Comparison of ENCODE assay signal across 9 cellular contexts in the genomic region with DNA sequence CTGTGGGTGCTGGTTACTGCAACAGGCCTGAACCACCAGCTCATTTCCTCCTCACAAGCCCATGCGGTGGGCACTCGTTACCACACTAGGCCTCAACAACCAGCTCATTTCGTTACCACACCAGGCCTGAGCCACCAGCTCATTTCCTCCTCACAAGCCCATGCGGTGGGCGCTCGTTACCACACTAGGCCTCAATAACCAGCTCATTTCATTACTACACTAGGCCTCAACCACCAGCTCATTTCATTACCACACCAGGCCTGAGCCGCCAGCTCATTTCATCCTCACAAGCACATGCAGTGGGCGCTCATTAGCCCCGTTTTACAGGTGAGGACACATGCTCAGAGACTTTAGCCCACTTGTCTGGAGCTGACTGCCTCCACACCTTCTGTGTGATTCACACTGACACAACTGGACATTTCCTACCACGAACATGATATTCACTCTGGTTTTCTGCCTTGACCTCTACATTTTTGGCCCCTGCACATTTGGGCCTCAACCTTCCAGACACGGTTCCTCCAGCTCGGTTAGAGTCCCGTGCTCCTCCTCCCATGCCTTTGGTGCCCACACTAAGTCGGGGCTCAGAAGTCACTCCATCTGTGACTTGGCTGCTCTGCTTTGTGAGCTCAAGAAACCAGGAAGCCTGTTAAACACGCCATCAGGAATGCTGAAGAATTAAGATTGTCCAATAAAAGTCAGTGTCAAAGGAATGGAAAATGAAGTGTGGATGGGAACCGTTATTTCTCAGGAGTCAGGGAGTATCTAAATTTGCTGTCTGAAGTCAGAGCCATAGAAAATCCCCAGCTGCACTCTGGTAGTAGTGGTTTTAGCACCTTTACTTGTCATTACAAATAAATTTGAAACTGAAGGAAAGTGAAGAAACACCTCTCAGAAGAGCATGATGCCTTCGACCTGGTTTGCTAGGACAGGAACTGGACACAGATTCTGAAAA. TPM values are rescaled to one million over a fixed set of nuclear protein-coding genes. Genes with fewer than 3 reads are reported as not detected.
DNase-seq lines count a peak whose midpoint lies in the region; ATAC-seq and TF ChIP-seq lines count a peak whose summit lies in the region.
"Had no signal": no experiment of that assay in that cellular context is flagged by ENCODE, and none has a peak within 500 bp of the region (broad histone marks: within the 10 kb centered on the region; RNA-seq: fewer than 3 reads in every experiment).

No MANE protein-coding gene starts in this region.

- DNase-seq in GM19238 (ENCODE audit: insufficient read length, low spot score) (peak; percentile 42), myocyte (ENCODE audit: low read depth) (peak; percentile 64), vagina (ENCODE audit: extremely low spot score in 2 of 2) (no peak), NCI-H1930 (lab: John Stamatoyannopoulos, UW) (no peak), cerebellum (ENCODE audit: low spot score) (no peak), testis (no peak)
- DNase-seq in activated CD4-positive, alpha-beta T cell treated with anti-CD3 and anti-CD28 coated beads, Interleukin-2, amount 50 U/mL, for 1 hour: peak; percentile 11

- TF ChIP-seq CTCF in vagina (IDR thresholded peaks at IDR 0.05): no peak
- TF ChIP-seq CTCF in testis (IDR thresholded peaks at IDR 0.05): no peak

- H3K27me3 ChIP-seq in vagina (no peaks in the 10 kb centered on the region), testis (no peaks in the 10 kb centered on the region)
- H3K27me3 ChIP-seq: heart right ventricle had no signal

- H3K36me3 ChIP-seq in vagina (no peaks in the 10 kb centered on the region), testis (ENCODE audit: low read depth, missing control alignments) (no peaks in the 10 kb centered on the region)
- H3K36me3 ChIP-seq: heart right ventricle had no signal

- H3K4me3 ChIP-seq in vagina (no peak overlapping the region), testis (no peak overlapping the region)
- H3K4me3 ChIP-seq: heart right ventricle had no signal

- TF ChIP-seq POLR2A in vagina (IDR thresholded peaks at IDR 0.05) (no peak), testis (IDR thresholded peaks at IDR 0.05) (no peak)

- ATAC-seq in HG03060 (IDR thresholded peaks at IDR 0.05; ENCODE audit: low read depth, unreplicated experiment): peak; percentile 86

- intact Hi-C loops in vagina (cut with DNase I): no loop called here
- intact Hi-C loops in testis (cut with DNase I; ENCODE audit: low total_unique reads): no loop called here

- no peaks in the 10 kb centered on the region for H3K9me3 ChIP-seq in vagina
- no peaks in the 10 kb centered on the region for H3K9me3 ChIP-seq in testis
- H3K9me3 ChIP-seq: heart right ventricle had no signal

- WGBS in testis, 2 donors: 84 to 94% methylated on average over 17 of the region's 17 CpGs

- H3K27ac ChIP-seq in vagina (no peak overlapping the region), testis (no peak overlapping the region)

- no peaks in the 10 kb centered on the region for H3K4me1 ChIP-seq in vagina
- no peaks in the 10 kb centered on the region for H3K4me1 ChIP-seq in testis

RNA-seq across cellular contexts. Expression of gene LANCL2, which starts 55.8 kb away (rescaled TPM):
- 28.5 and 36.4 TPM in 2 replicates for total RNA-seq in myocyte
- polyA plus RNA-seq in myocyte (2012): 56.1 TPM
- 7.6 TPM for total RNA-seq in vagina
- total RNA-seq in cerebellum: 48.2 TPM
- total RNA-seq in testis: 10 to 100 TPM; 49.0 to 50.5 TPM
- 59.7 TPM for polyA plus RNA-seq in testis (ENCODE audit: insufficient read depth, low read depth, low replicate concordance)

Comparison
In these comparisons a context has a peak if more than half of its experiments do, and no peak if none do; other contexts are left out.
1. DNase-seq: peak in GM19238 (single experiment), activated CD4-positive, alpha-beta T cell treated with anti-CD3 and anti-CD28 coated beads, Interleukin-2, amount 50 U/mL, for 1 hour (single experiment) and myocyte (single experiment); none in vagina (0 of 2), NCI-H1930 (0 of 2), cerebellum (single experiment) and testis (single experiment).